In the genomic region with DNA sequence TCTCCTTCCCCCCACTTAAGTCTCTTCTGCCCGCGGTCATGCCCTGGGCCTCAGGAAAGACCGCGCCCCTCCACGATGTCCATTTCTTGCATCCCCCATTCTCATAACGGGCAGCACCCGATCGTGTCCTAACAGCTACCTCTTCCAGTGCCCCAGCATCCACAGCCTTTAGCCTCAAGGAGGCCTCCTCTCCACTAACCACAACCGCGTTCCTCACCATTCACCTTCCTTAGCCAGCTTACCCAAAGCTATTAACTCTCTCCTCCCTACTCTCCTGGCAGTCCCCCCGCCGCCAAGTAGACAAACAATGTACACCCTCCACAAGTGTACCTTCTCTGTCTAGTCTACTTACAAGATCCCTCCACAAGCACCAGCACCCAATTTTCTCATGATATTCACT, we compare ENCODE assay signal across 8 cellular contexts. TPM values are rescaled to one million over a fixed set of nuclear protein-coding genes. Genes with fewer than 3 reads are reported as not detected.
DNase-seq lines count a peak whose midpoint lies in the region; ATAC-seq and TF ChIP-seq lines count a peak whose summit lies in the region.

No MANE protein-coding gene starts in this region.

- H3K27ac ChIP-seq in Karpas-422 (ENCODE audit: low read length) (no peak overlapping the region), body of pancreas (peak overlapping the region; percentile 75 to 90 (median 83)), layer of hippocampus (ENCODE audit: low read depth, low read length) (peak overlapping the region; percentile 94), temporal lobe (ENCODE audit: low read depth, low read length) (peak overlapping the region; percentile 87)

- CTCF ChIA-PET in BJ (lab: Yijun Ruan, JAX): interaction anchor here (1.2 kb wide), 1 partner anchor 27 kb away, joined by 3 read pairs; no protein-coding TSS in a partner anchor

- peak overlapping the region; percentile 81 for H3K9ac ChIP-seq in Karpas-422 (ENCODE audit: low read length)

- TF ChIP-seq CTCF in BJ (IDR thresholded peaks at IDR 0.05; ENCODE audit: insufficient read depth, low read depth, low read length) (no peak), body of pancreas (IDR thresholded peaks at IDR 0.05) (no peak)

- H2AFZ ChIP-seq in Karpas-422 (ENCODE audit: low read length): 0 out of 2 replicates have a peak overlapping the region, but pooled peaks have one; percentile 9

- H3K36me3 ChIP-seq in BJ (ENCODE audit: control insufficient read depth, insufficient read depth, low read length): no peaks in the 10 kb centered on the region
- H3K36me3 ChIP-seq in Karpas-422 (ENCODE audit: insufficient read depth, low read length): no peaks in the 10 kb centered on the region
- H3K36me3 ChIP-seq in body of pancreas (replicated peaks in 1 of 2; ENCODE audit: insufficient read depth in 1 of 2, low read depth in 2 of 2): no peaks in the 10 kb centered on the region

- WGBS in body of pancreas, 2 donors: 12 to 14% methylated on average over 9 to 12 of the region's 12 CpGs

- H3K79me2 ChIP-seq in Karpas-422 (ENCODE audit: low read length): no peaks in the 10 kb centered on the region

- TF ChIP-seq POLR2A in body of pancreas (IDR thresholded peaks at IDR 0.05): no peak

- DNase-seq in BJ (ENCODE audit: low read depth) (no peak), Karpas-422 (no peak), body of pancreas (no peak), posterior cingulate gyrus (no peak), NCI-H187 (lab: John Stamatoyannopoulos, UW) (no peak)
- no peak for DNase-seq in activated CD8-positive, alpha-beta memory T cell treated with anti-CD3 and anti-CD28 coated beads for 24 hours

- H3K4me1 ChIP-seq in Karpas-422 (ENCODE audit: low read length) (peaks cover 16% of the 10 kb centered on the region), body of pancreas (peaks cover 4% of the 10 kb centered on the region)

- POLR2A ChIA-PET in BJ (lab: Charles Lee): no interaction called here

- H3K9me2 ChIP-seq in Karpas-422 (replicated peaks; ENCODE audit: insufficient read depth, low read length): no peaks in the 10 kb centered on the region

- intact Hi-C loops in body of pancreas (cut with DNase I) (no loop called here), posterior cingulate gyrus (cut with DNase I) (no loop called here)

- no peaks in the 10 kb centered on the region for H4K20me1 ChIP-seq in Karpas-422 (ENCODE audit: insufficient read depth, low read depth, low read length)

- peak; percentile 1 for ATAC-seq in body of pancreas

- H3K4me3 ChIP-seq in BJ (ENCODE audit: low read depth, low read length) (peak overlapping the region; percentile 48), Karpas-422 (ENCODE audit: low read length) (peak overlapping the region; percentile 72), body of pancreas (peak overlapping the region in 1 of 2 donors; percentile 12)

- no peaks in the 10 kb centered on the region for H3K9me3 ChIP-seq in Karpas-422 (ENCODE audit: low read length)
- H3K9me3 ChIP-seq in body of pancreas: no peaks in the 10 kb centered on the region

- H3K4me2 ChIP-seq in Karpas-422 (ENCODE audit: low read depth, low read length, poor library complexity, severe bottlenecking): peak overlapping the region; percentile 88

- H3K27me3 ChIP-seq in BJ (ENCODE audit: control insufficient read depth, insufficient read depth, low read length) (no peaks in the 10 kb centered on the region), Karpas-422 (ENCODE audit: low read length) (no peaks in the 10 kb centered on the region), body of pancreas (no peaks in the 10 kb centered on the region), layer of hippocampus (ENCODE audit: control insufficient read depth, insufficient read depth, low read length) (no peaks in the 10 kb centered on the region)

RNA-seq across cellular contexts. Expression of a gene that starts 58.6 kb away (rescaled TPM):
- polyA plus RNA-seq in BJ (2011; rRNA removed): not detected in 2 replicates
- not detected in 2 replicates for polyA minus RNA-seq in BJ (2011; rRNA and poly(A)+ RNA removed)
- not detected in 2 replicates for total RNA-seq in Karpas-422 (2014; rRNA removed; shearing (Covaris generic); ENCODE audit: low replicate concordance)
- not detected for total RNA-seq in body of pancreas
- total RNA-seq in temporal lobe: not detected
